In the genomic region with DNA sequence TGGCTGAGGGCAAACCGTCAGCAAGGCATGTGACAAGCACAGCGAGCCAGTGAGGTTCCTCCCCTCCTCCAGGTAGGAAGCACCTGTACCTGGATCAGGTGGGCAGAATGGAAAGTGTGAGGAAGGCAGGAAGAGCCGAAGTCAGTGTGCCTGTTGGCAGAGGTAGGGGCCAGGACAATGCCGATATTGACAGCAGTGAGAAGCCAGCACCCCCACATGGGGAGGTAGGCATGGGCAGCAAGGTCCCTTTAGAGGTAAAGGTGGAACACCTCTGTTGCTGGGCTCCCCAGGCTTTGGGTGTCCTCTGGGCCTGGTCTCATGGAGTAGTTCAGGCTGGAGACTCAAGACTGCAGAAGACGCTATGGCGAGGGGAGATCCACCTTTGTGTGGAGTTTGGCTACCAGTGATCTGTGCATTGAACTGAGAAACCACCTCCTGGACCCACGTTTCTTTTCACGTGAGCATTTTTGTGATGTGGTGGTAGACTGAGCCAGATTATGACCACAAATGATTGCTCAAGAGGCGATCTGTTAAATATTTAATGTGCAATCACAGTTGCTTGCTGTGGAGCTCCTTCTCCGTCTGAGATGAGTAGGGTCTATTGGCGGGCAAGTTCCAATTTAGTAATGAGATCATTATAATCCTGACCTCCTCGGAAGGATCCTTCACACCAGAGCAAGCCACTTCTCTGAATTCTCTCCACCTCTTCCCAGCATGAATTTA, we compare ENCODE assay signal across 13 cellular contexts.
DNase-seq lines count a peak whose midpoint lies in the region; ATAC-seq and TF ChIP-seq lines count a peak whose summit lies in the region.
"Had no signal": no experiment of that assay in that cellular context is flagged by ENCODE, and none has a peak within 500 bp of the region (broad histone marks: within the 10 kb centered on the region; RNA-seq: fewer than 3 reads in every experiment).

No MANE protein-coding gene starts in this region.

- peaks cover 70% of the 10 kb centered on the region for H3K4me1 Mint-ChIP-seq in CD14-positive monocyte
- peaks cover 5% of the 10 kb centered on the region for H3K4me1 Mint-ChIP-seq in activated T-cell treated with anti-CD3 and anti-CD28 coated beads, Interleukin-2, amount 50 U/mL, for 72 hours (ENCODE audit: low read depth)

- H3K9me3 ChIP-seq in esophagus muscularis mucosa (no peaks in the 10 kb centered on the region), neutrophil (no peaks in the 10 kb centered on the region), ascending aorta (no peaks in the 10 kb centered on the region)

- no peaks in the 10 kb centered on the region for H3K36me3 ChIP-seq in esophagus muscularis mucosa
- H3K36me3 ChIP-seq in neutrophil, result no peaks in the 10 kb centered on the region
- H3K36me3 ChIP-seq in ascending aorta, result no peaks in the 10 kb centered on the region

- TF ChIP-seq CTCF in CD14-positive monocyte (IDR thresholded peaks at IDR 0.05) (no peak), esophagus muscularis mucosa (IDR thresholded peaks at IDR 0.05) (no peak), neutrophil (IDR thresholded peaks at IDR 0.05) (no peak), ascending aorta (IDR thresholded peaks at IDR 0.05) (no peak)

- no peak for TF ChIP-seq POLR2A in esophagus muscularis mucosa (IDR thresholded peaks at IDR 0.05; ENCODE audit: low read depth)

- WGBS in esophagus muscularis mucosa, result 85% methylated on average over 12 of the region's 12 CpGs

- peaks cover 0 to 6% (median 4%) of the 10 kb centered on the region in 3 donors for H3K27me3 Mint-ChIP-seq in CD14-positive monocyte (ENCODE audit: low read depth in 3 of 3)
- no peaks in the 10 kb centered on the region for H3K27me3 Mint-ChIP-seq in activated T-cell treated with anti-CD3 and anti-CD28 coated beads, Interleukin-2, amount 50 U/mL, for 72 hours (ENCODE audit: low read depth)

- H3K4me3 ChIP-seq in esophagus muscularis mucosa (no peak overlapping the region), neutrophil (ENCODE audit: low read depth in 1 of 2, low read length in 1 of 2) (no peak overlapping the region), ascending aorta (no peak overlapping the region)
- H3K4me3 ChIP-seq: GM23248 had no signal

- peaks cover 0 to 4% (median 2%) of the 10 kb centered on the region in 7 donors for H3K9me3 Mint-ChIP-seq in CD14-positive monocyte
- no peaks in the 10 kb centered on the region for H3K9me3 Mint-ChIP-seq in activated T-cell treated with anti-CD3 and anti-CD28 coated beads, Interleukin-2, amount 50 U/mL, for 72 hours
- H3K9me3 Mint-ChIP-seq: CD4-positive, alpha-beta T cell had no signal

- peaks cover 3 to 7% of the 10 kb centered on the region in 2 donors for H3K36me3 Mint-ChIP-seq in CD14-positive monocyte
- H3K36me3 Mint-ChIP-seq in activated T-cell treated with anti-CD3 and anti-CD28 coated beads, Interleukin-2, amount 50 U/mL, for 72 hours (ENCODE audit: insufficient read depth in 2 of 2), result no peaks in the 10 kb centered on the region

- intact Hi-C loops in CD14-positive monocyte (cut with micrococcal nuclease) (loop anchor here in 1 of 2 donors (5.0 kb wide), 1 partner anchor 76 kb away; no protein-coding TSS in a partner anchor), esophagus muscularis mucosa (cut with DNase I) (no loop called here), ascending aorta (cut with DNase I) (no loop called here)

- H3K4me1 ChIP-seq in esophagus muscularis mucosa (no peaks in the 10 kb centered on the region), neutrophil (ENCODE audit: control insufficient read depth in 1 of 2, insufficient read depth in 1 of 2, low read depth in 1 of 2, low read length in 1 of 2) (peaks cover 65 to 77% of the 10 kb centered on the region in 2 experiments), ascending aorta (no peaks in the 10 kb centered on the region)

- peak overlapping the region; percentile 10 to 75 for H3K4me3 Mint-ChIP-seq in CD14-positive monocyte
- H3K4me3 Mint-ChIP-seq in activated T-cell treated with anti-CD3 and anti-CD28 coated beads, Interleukin-2, amount 50 U/mL, for 72 hours, result no peak overlapping the region
- H3K4me3 Mint-ChIP-seq: CD4-positive, alpha-beta T cell had no signal

- no peak for DNase-seq in CD14-positive monocyte (ENCODE audit: low spot score)
- peak; percentile 58 for DNase-seq in MV-4-11 (lab: John Stamatoyannopoulos, UW)
- peak; percentile 80 for DNase-seq in esophagus muscularis mucosa (ENCODE audit: extremely low spot score)
- DNase-seq in ascending aorta (ENCODE audit: low spot score in 2 of 2), result no peak
- DNase-seq in activated T-cell treated with anti-CD3 and anti-CD28 coated beads, Interleukin-2, amount 50 U/mL, for 72 hours, result no peak
- DNase-seq: CD4-positive, alpha-beta T cell; GM23248; NCI-H510A treated with DMSO at 0.1 percent for 48 hours; NCI-H82 had no signal

- peak overlapping the region; percentile 65 to 94 (median 81) for H3K27ac Mint-ChIP-seq in CD14-positive monocyte
- H3K27ac Mint-ChIP-seq in activated T-cell treated with anti-CD3 and anti-CD28 coated beads, Interleukin-2, amount 50 U/mL, for 72 hours, result no peak overlapping the region
- H3K27ac Mint-ChIP-seq: CD4-positive, alpha-beta T cell had no signal

- TF ChIP-seq EP300 in esophagus muscularis mucosa (IDR thresholded peaks at IDR 0.05), result no peak

- H3K27me3 ChIP-seq in esophagus muscularis mucosa (peaks cover 0 to 16% (median 0%) of the 10 kb centered on the region in 4 donors), neutrophil (no peaks in the 10 kb centered on the region), ascending aorta (no peaks in the 10 kb centered on the region)

- ATAC-seq in GM18502 (IDR thresholded peaks at IDR 0.05; ENCODE audit: poor library complexity, unreplicated experiment), result no peak
- ATAC-seq in HG02981 (IDR thresholded peaks at IDR 0.05; ENCODE audit: unreplicated experiment), result no peak
- ATAC-seq in activated T-cell treated with anti-CD3 and anti-CD28 coated beads, Interleukin-2, amount 50 U/mL, for 72 hours (replicated peaks in 1 of 2), result no peak
- ATAC-seq: Panc1 had no signal

- no peak overlapping the region for H3K27ac ChIP-seq in esophagus muscularis mucosa (replicated peaks in 1 of 4)
- peak overlapping the region; percentile 73 for H3K27ac ChIP-seq in neutrophil
- H3K27ac ChIP-seq in ascending aorta, result no peak overlapping the region
- H3K27ac ChIP-seq: GM23248 had no signal

Comparison
In these comparisons a context has a peak if more than half of its experiments do, and no peak if none do; other contexts are left out.
1. DNase-seq: peak in MV-4-11 (single experiment) and esophagus muscularis mucosa (single experiment); none in CD14-positive monocyte (single experiment), ascending aorta (0 of 2) and activated T-cell treated with anti-CD3 and anti-CD28 coated beads, Interleukin-2, amount 50 U/mL, for 72 hours (0 of 2).
2. H3K4me3 Mint-ChIP-seq: peak in CD14-positive monocyte (2 of 2); none in activated T-cell treated with anti-CD3 and anti-CD28 coated beads, Interleukin-2, amount 50 U/mL, for 72 hours (0 of 2).